ENCODE assay signal across 21 cellular contexts in the genomic region with DNA sequence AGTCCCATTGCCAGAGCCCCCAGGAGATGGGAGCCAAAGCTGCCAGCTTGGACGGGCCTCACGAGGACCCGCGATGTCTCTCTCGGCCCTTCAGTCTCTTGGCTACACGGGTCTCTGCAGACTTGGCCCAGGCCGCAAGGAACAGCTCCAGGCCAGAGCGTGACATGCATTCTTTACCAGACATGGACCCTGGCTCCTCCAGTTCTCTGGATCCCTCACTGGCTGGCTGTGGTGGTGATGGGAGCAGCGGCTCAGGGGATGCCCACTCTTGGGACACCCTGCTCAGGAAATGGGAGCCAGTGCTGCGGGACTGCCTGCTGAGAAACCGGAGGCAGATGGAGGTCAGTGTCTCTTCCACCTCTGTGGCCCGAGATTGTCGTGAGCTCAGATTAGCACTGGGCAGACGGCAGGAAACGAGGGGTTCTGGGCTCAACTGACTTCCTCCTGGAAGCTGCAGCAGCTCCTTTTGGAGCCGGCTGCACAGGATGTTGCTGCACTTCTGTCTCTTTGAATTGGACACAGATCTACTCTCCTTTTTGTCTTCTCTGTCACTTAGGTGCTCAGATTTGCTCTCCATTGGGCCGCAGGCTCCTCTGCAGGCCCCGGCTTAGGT.
DNase-seq lines count a peak whose midpoint lies in the region; ATAC-seq and TF ChIP-seq lines count a peak whose summit lies in the region.
"Had no signal": no experiment of that assay in that cellular context is flagged by ENCODE, and none has a peak within 500 bp of the region (broad histone marks: within the 10 kb centered on the region; RNA-seq: fewer than 3 reads in every experiment).

No MANE protein-coding gene starts in this region.

- peak overlapping the region; percentile 40 for H3K18ac ChIP-seq in neuronal stem cell (ENCODE audit: low read length)

- no peak overlapping the region for H2AFZ ChIP-seq in neuronal stem cell (ENCODE audit: low read length)

- H2BK15ac ChIP-seq in neuronal stem cell (ENCODE audit: low read length): peak overlapping the region; percentile 28

- peaks cover 10% of the 10 kb centered on the region for H3K27me3 Mint-ChIP-seq in glutamatergic neuron (ENCODE audit: unreplicated experiment)
- no peaks in the 10 kb centered on the region for H3K27me3 Mint-ChIP-seq in Caco-2 (ENCODE audit: insufficient read depth, unreplicated experiment)
- H3K27me3 Mint-ChIP-seq: activated CD4-positive, alpha-beta T cell treated with anti-CD3 and anti-CD28 coated beads, Interleukin-2, amount 10 ng/mL, durations not matched to agents 7 days and 5 days had no signal

- peak overlapping the region; percentile 14 for H3K27ac Mint-ChIP-seq in glutamatergic neuron (ENCODE audit: unreplicated experiment)
- H3K27ac Mint-ChIP-seq in Caco-2 (ENCODE audit: unreplicated experiment): no peak overlapping the region
- H3K27ac Mint-ChIP-seq: activated CD4-positive, alpha-beta T cell treated with anti-CD3 and anti-CD28 coated beads, Interleukin-2, amount 10 ng/mL, durations not matched to agents 7 days and 5 days had no signal

- peak overlapping the region; percentile 58 for H2AK5ac ChIP-seq in neuronal stem cell (ENCODE audit: low read depth, low read length)

- H2BK120ac ChIP-seq in neuronal stem cell (ENCODE audit: low read depth, low read length): no peak overlapping the region

- in situ Hi-C loops in KBM-7 (cut with MboI; ENCODE audit: low pct_unique_long_range_greater_than_20kb, low sequenced_read_pairs): no loop called here

- H3K14ac ChIP-seq in neuronal stem cell (ENCODE audit: low read length): peak overlapping the region; percentile 74

- no peak overlapping the region for H4K91ac ChIP-seq in neuronal stem cell (ENCODE audit: low read depth, low read length, poor library complexity)

- H3K9me3 Mint-ChIP-seq in glutamatergic neuron (ENCODE audit: unreplicated experiment) (peaks cover 6% of the 10 kb centered on the region), Caco-2 (ENCODE audit: unreplicated experiment) (no peaks in the 10 kb centered on the region)
- H3K9me3 Mint-ChIP-seq: activated CD4-positive, alpha-beta T cell treated with anti-CD3 and anti-CD28 coated beads, Interleukin-2, amount 10 ng/mL, durations not matched to agents 7 days and 5 days; H9 had no signal

- H3K9ac ChIP-seq in neuronal stem cell (ENCODE audit: low read depth, low read length, poor library complexity): peak overlapping the region; percentile 25

- intact Hi-C loops in Caco-2 (cut with micrococcal nuclease; ENCODE audit: unreplicated experiment): no loop called here

- H3K27me3 ChIP-seq in neuronal stem cell (ENCODE audit: control insufficient read depth in 3 of 3, insufficient read depth in 3 of 3, low read depth in 1 of 3, low read length in 3 of 3) (peaks cover 0 to 3% (median 0%) of the 10 kb centered on the region in 3 experiments), BE2C (no peaks in the 10 kb centered on the region), Caco-2 (replicated peaks; ENCODE audit: control insufficient read depth, insufficient read depth, low read length) (no peaks in the 10 kb centered on the region)
- H3K27me3 ChIP-seq: esophagus muscularis mucosa, sigmoid colon, SJSA1, tibial nerve had no signal

- CTCF ChIA-PET in Caco-2 (lab: Charles Lee): no interaction called here

- H4K8ac ChIP-seq in neuronal stem cell (ENCODE audit: low read depth, low read length): no peak overlapping the region

- ATAC-seq in HG03196 (IDR thresholded peaks at IDR 0.05; ENCODE audit: unreplicated experiment): no peak
- ATAC-seq: PC-3; stimulated activated naive CD8-positive, alpha-beta T cell treated with anti-CD3 and anti-CD28 coated beads, Interleukin-15, Interleukin-2, amounts not matched to agents 100 U/mL and 50 U/mL, for 24 hours had no signal

- peaks cover 0 to 3% of the 10 kb centered on the region in 2 donors for H3K9me3 ChIP-seq in neuronal stem cell (replicated peaks in 1 of 2; ENCODE audit: control insufficient read depth in 2 of 2, insufficient read depth in 1 of 2, low read depth in 1 of 2, low read length in 2 of 2)
- H3K9me3 ChIP-seq in BE2C: no peaks in the 10 kb centered on the region
- H3K9me3 ChIP-seq in Caco-2: no peaks in the 10 kb centered on the region
- H3K9me3 ChIP-seq: esophagus muscularis mucosa, sigmoid colon, SJSA1, tibial nerve had no signal

- no peak overlapping the region for H3K23ac ChIP-seq in neuronal stem cell (ENCODE audit: low read depth, low read length, poor library complexity)

- POLR2A ChIA-PET in Caco-2 (lab: Charles Lee): no interaction called here

- WGBS in neuronal stem cell (ENCODE audit: extremely low coverage in 2 of 2, insufficient read length in 2 of 2, insufficient replicate concordance in 1 of 2), 2 donors: no CpG with 5 or more reads among the region's 18 CpGs

- TF ChIP-seq CTCF in glutamatergic neuron (IDR thresholded peaks at IDR 0.05; ENCODE audit: partially characterized antibody, unreplicated experiment) (no peak), BE2C (IDR thresholded peaks at IDR 0.05; ENCODE audit: low read depth, low read length) (no peak), Caco-2 (IDR thresholded peaks at IDR 0.05; ENCODE audit: insufficient read depth in 1 of 2, low read depth in 1 of 2, low read length in 1 of 2, severe bottlenecking in 1 of 2, unreplicated experiment in 1 of 2) (no peak)

- no TSS peak for BruUV-seq in Caco-2 (replicated peaks; lab: Mats Ljungman, UMichigan)

- no peak overlapping the region for H2BK5ac ChIP-seq in neuronal stem cell (ENCODE audit: low read length)

- H3K4me2 ChIP-seq in neuronal stem cell (ENCODE audit: insufficient read depth, low read length, poor library complexity, severe bottlenecking): no peak overlapping the region

- H3K36me3 Mint-ChIP-seq in glutamatergic neuron (ENCODE audit: unreplicated experiment) (no peaks in the 10 kb centered on the region), Caco-2 (ENCODE audit: insufficient read depth, unreplicated experiment) (no peaks in the 10 kb centered on the region)

- DNase-seq in KBM-7 (peak; percentile 70), UCSD-AML1 (lab: John Stamatoyannopoulos, UW; ENCODE audit: unreplicated experiment) (peak; percentile 67), glutamatergic neuron (no peak), neuronal stem cell (ENCODE audit: low spot score) (no peak), BE2C (no peak), NCI-H1092 (lab: John Stamatoyannopoulos, UW) (no peak), Caco-2 (no peak)
- DNase-seq: activated CD4-positive, alpha-beta T cell treated with anti-CD3 and anti-CD28 coated beads, Interleukin-2, amount 10 ng/mL, durations not matched to agents 7 days and 5 days; activated effector memory CD4-positive, alpha-beta T cell treated with Interleukin-2 at 50 U/mL for 16 hours; effector CD4-positive, alpha-beta T cell; H9; NCI-H1436 treated with DMSO at 0.1 percent for 48 hours; NCI-H748 treated with DMSO at 0.1 percent for 48 hours; PC-3; stimulated activated CD4-positive, alpha-beta T cell treated with anti-CD3 and anti-CD28 coated beads, Interleukin-1b, Interleukin-23, amount 100 ng/mL, for 48 hours; stimulated activated naive CD8-positive, alpha-beta T cell treated with anti-CD3 and anti-CD28 coated beads, Interleukin-15, Interleukin-2, amounts not matched to agents 100 U/mL and 50 U/mL, for 24 hours had no signal

- no peak overlapping the region for H3K4ac ChIP-seq in neuronal stem cell (ENCODE audit: low read length)

- H3K79me1 ChIP-seq in neuronal stem cell (ENCODE audit: low read depth, low read length): no peaks in the 10 kb centered on the region

- H3K4me1 ChIP-seq in neuronal stem cell (ENCODE audit: control insufficient read depth in 2 of 2, insufficient read depth in 1 of 2, low read depth in 1 of 2, low read length in 2 of 2) (peaks cover 7 to 14% of the 10 kb centered on the region in 2 donors), BE2C (peaks cover 17% of the 10 kb centered on the region), Caco-2 (no peaks in the 10 kb centered on the region)
- H3K4me1 ChIP-seq: SJSA1 had no signal

- H3K4me1 Mint-ChIP-seq in glutamatergic neuron (ENCODE audit: low read depth, unreplicated experiment) (peaks cover 26% of the 10 kb centered on the region), Caco-2 (ENCODE audit: low read depth, unreplicated experiment) (peaks cover 4% of the 10 kb centered on the region)

- peak overlapping the region; percentile 11 for H2BK12ac ChIP-seq in neuronal stem cell (ENCODE audit: low read length)

- peaks cover 0 to 2% of the 10 kb centered on the region in 2 donors for H3K36me3 ChIP-seq in neuronal stem cell (replicated peaks in 1 of 2; ENCODE audit: control insufficient read depth in 2 of 2, insufficient read depth in 2 of 2, low read length in 2 of 2)
- H3K36me3 ChIP-seq in BE2C: no peaks in the 10 kb centered on the region
- H3K36me3 ChIP-seq in Caco-2 (ENCODE audit: control insufficient read depth, insufficient read depth, low read length): no peaks in the 10 kb centered on the region; the same call in 1 of the 2 replicates
- H3K36me3 ChIP-seq: esophagus muscularis mucosa, sigmoid colon, SJSA1 had no signal

- no peak overlapping the region for H3K27ac ChIP-seq in neuronal stem cell (replicated peaks; ENCODE audit: low read length)
- H3K27ac ChIP-seq: sigmoid colon, SJSA1, tibial nerve had no signal

- H3K4me3 ChIP-seq in neuronal stem cell (ENCODE audit: low read length in 2 of 2): no peak overlapping the region
- no peak overlapping the region for H3K4me3 ChIP-seq in BE2C (ENCODE audit: low read depth, low read length)
- no peak overlapping the region for H3K4me3 ChIP-seq in Caco-2 (ENCODE audit: low read depth, low read length)
- H3K4me3 ChIP-seq: sigmoid colon, SJSA1, tibial nerve had no signal

- H3K4me3 Mint-ChIP-seq in glutamatergic neuron (ENCODE audit: unreplicated experiment) (peak overlapping the region; percentile 35), Caco-2 (ENCODE audit: unreplicated experiment) (no peak overlapping the region)
- H3K4me3 Mint-ChIP-seq: activated CD4-positive, alpha-beta T cell treated with anti-CD3 and anti-CD28 coated beads, Interleukin-2, amount 10 ng/mL, durations not matched to agents 7 days and 5 days; H9 had no signal

Comparison
In these comparisons a context has a peak if more than half of its experiments do, and no peak if none do; other contexts are left out.
1. DNase-seq: peak in KBM-7 (single experiment) and UCSD-AML1 (single experiment); none in glutamatergic neuron (single experiment), neuronal stem cell (single experiment), BE2C (single experiment), NCI-H1092 (single experiment) and Caco-2 (0 of 2).